23 cellular contexts compared by ENCODE assay signal in genomic region chr6:147468634-147469033, GRCh38. TPM values are rescaled to one million over a fixed set of nuclear protein-coding genes. Genes with fewer than 3 reads are reported as not detected.
"Had no signal": no experiment of that assay in that cellular context is flagged by ENCODE, and none has a peak within 500 bp of the region (broad histone marks: within the 10 kb centered on the region; RNA-seq: fewer than 3 reads in every experiment).

No MANE protein-coding gene starts in this region.

- H3K27ac Mint-ChIP-seq: activated B cell treated with CpG ODN at 0.5 μM for 24 hours; activated CD4-positive, alpha-beta T cell treated with anti-CD3 and anti-CD28 coated beads, Interleukin-2, amount 10 ng/mL, durations not matched to agents 7 days and 5 days; activated naive CD8-positive, alpha-beta T cell treated with anti-CD3 and anti-CD28 coated beads, Interleukin-2, amount 50 U/mL, for 24 hours; immature natural killer cell; natural killer cell treated with Interleukin-12 subunit alpha and Interleukin-12 subunit beta and Interleukin-15 and Interleukin-18, amount 100 ng/mL, for 72 hours; T-helper 1 cell treated with Interleukin-12 subunit alpha and Interleukin-12 subunit beta and Interleukin-4 antibody, amounts not matched to agents 30 μg/mL and 1 μg/mL, for 36 hours had no signal

- DNase-seq: activated B cell treated with CpG ODN at 0.5 μM for 24 hours; activated CD4-positive, alpha-beta T cell treated with anti-CD3 and anti-CD28 coated beads, Interleukin-2, amount 10 ng/mL, durations not matched to agents 7 days and 5 days; activated CD8-positive, alpha-beta memory T cell treated with anti-CD3 and anti-CD28 coated beads for 24 hours; activated naive CD4-positive, alpha-beta T cell treated with Interleukin-2 at 50 U/mL for 16 hours; activated naive CD8-positive, alpha-beta T cell treated with anti-CD3 and anti-CD28 coated beads, Interleukin-2, amount 50 U/mL, for 24 hours; caudate nucleus; effector memory CD4-positive, alpha-beta T cell; hippocampal formation; immature natural killer cell; left colon; mammary epithelial cell; occipital lobe; psoas muscle; sigmoid colon; stimulated activated CD4-positive, alpha-beta T cell treated with anti-CD3 and anti-CD28 coated beads, Interleukin-4, amount 100 ng/mL, for 1 hour; stimulated activated CD8-positive, alpha-beta memory T cell treated with anti-CD3 and anti-CD28 coated beads, Interleukin-4, amount 100 ng/mL, for 48 hours; stimulated activated naive CD8-positive, alpha-beta T cell treated with anti-CD3 and anti-CD28 coated beads, Interleukin-15, Interleukin-2, amounts not matched to agents 100 U/mL and 50 U/mL, for 24 hours had no signal

- H3K4me3 Mint-ChIP-seq: activated B cell treated with CpG ODN at 0.5 μM for 24 hours; activated CD4-positive, alpha-beta T cell treated with anti-CD3 and anti-CD28 coated beads, Interleukin-2, amount 10 ng/mL, durations not matched to agents 7 days and 5 days; activated naive CD8-positive, alpha-beta T cell treated with anti-CD3 and anti-CD28 coated beads, Interleukin-2, amount 50 U/mL, for 24 hours; immature natural killer cell; natural killer cell treated with Interleukin-12 subunit alpha and Interleukin-12 subunit beta and Interleukin-15 and Interleukin-18, amount 100 ng/mL, for 72 hours; T-helper 1 cell treated with Interleukin-12 subunit alpha and Interleukin-12 subunit beta and Interleukin-4 antibody, amounts not matched to agents 30 μg/mL and 1 μg/mL, for 36 hours had no signal

- H3K36me3 ChIP-seq: sigmoid colon, suprapubic skin, upper lobe of left lung had no signal

- H3K4me3 ChIP-seq: coronary artery, psoas muscle, sigmoid colon, suprapubic skin, upper lobe of left lung had no signal

- H3K27me3 ChIP-seq: sigmoid colon, suprapubic skin, upper lobe of left lung had no signal

- ATAC-seq: activated naive CD8-positive, alpha-beta T cell treated with anti-CD3 and anti-CD28 coated beads, Interleukin-2, amount 50 U/mL, for 24 hours; left colon; natural killer cell treated with Interleukin-12 subunit alpha and Interleukin-12 subunit beta and Interleukin-15 and Interleukin-18, amount 100 ng/mL, for 72 hours; psoas muscle; stimulated activated naive CD8-positive, alpha-beta T cell treated with anti-CD3 and anti-CD28 coated beads, Interleukin-15, Interleukin-2, amounts not matched to agents 100 U/mL and 50 U/mL, for 24 hours had no signal

- H3K4me1 Mint-ChIP-seq: activated B cell treated with CpG ODN at 0.5 μM for 24 hours; activated CD4-positive, alpha-beta T cell treated with anti-CD3 and anti-CD28 coated beads, Interleukin-2, amount 10 ng/mL, durations not matched to agents 7 days and 5 days; activated naive CD8-positive, alpha-beta T cell treated with anti-CD3 and anti-CD28 coated beads, Interleukin-2, amount 50 U/mL, for 24 hours; immature natural killer cell had no signal

- H3K9me3 Mint-ChIP-seq: activated CD4-positive, alpha-beta T cell treated with anti-CD3 and anti-CD28 coated beads, Interleukin-2, amount 10 ng/mL, durations not matched to agents 7 days and 5 days; activated naive CD8-positive, alpha-beta T cell treated with anti-CD3 and anti-CD28 coated beads, Interleukin-2, amount 50 U/mL, for 24 hours; T-helper 1 cell treated with Interleukin-12 subunit alpha and Interleukin-12 subunit beta and Interleukin-4 antibody, amounts not matched to agents 30 μg/mL and 1 μg/mL, for 36 hours had no signal

- H3K4me1 ChIP-seq: psoas muscle, sigmoid colon, suprapubic skin, upper lobe of left lung had no signal

- H3K36me3 Mint-ChIP-seq: immature natural killer cell; natural killer cell treated with Interleukin-12 subunit alpha and Interleukin-12 subunit beta and Interleukin-15 and Interleukin-18, amount 100 ng/mL, for 72 hours had no signal

- H3K27ac ChIP-seq: coronary artery, epithelial cell of prostate, psoas muscle, sigmoid colon, suprapubic skin, upper lobe of left lung had no signal

RNA-seq across cellular contexts. Expression of gene SAMD5, which starts 39.9 kb away (rescaled TPM):
- total RNA-seq: activated B cell treated with CpG ODN at 0.5 μM for 24 hours; activated CD4-positive, alpha-beta T cell treated with anti-CD3 and anti-CD28 coated beads, Interleukin-2, amount 10 ng/mL, durations not matched to agents 7 days and 5 days; natural killer cell treated with Interleukin-12 subunit alpha and Interleukin-12 subunit beta and Interleukin-15 and Interleukin-18, amount 100 ng/mL, for 72 hours had no signal
- polyA plus RNA-seq: immature natural killer cell had no signal
